Comparison of ENCODE assay signal across 14 cellular contexts in genomic region chr5:142863856-142864255, GRCh38.
DNase-seq lines count a peak whose midpoint lies in the region; ATAC-seq and TF ChIP-seq lines count a peak whose summit lies in the region.
"Had no signal": no experiment of that assay in that cellular context is flagged by ENCODE, and none has a peak within 500 bp of the region (broad histone marks: within the 10 kb centered on the region; RNA-seq: fewer than 3 reads in every experiment).

No MANE protein-coding gene starts in this region.

- no peak for TF ChIP-seq EP300 in stomach (IDR thresholded peaks at IDR 0.05)
- no peak for TF ChIP-seq EP300 in SK-N-SH (IDR thresholded peaks at IDR 0.05; ENCODE audit: borderline replicate concordance in 1 of 2, low read depth in 1 of 2, low read length in 1 of 2)
- no peak for TF ChIP-seq EP300 in upper lobe of left lung (IDR thresholded peaks at IDR 0.05)

- ATAC-seq in heart right ventricle, result no peak
- ATAC-seq in Right ventricle myocardium superior (ENCODE audit: poor library complexity), result no peak
- ATAC-seq in upper lobe of left lung (ENCODE audit: low FRiP score in 2 of 2), result no peak
- ATAC-seq: activated T-helper 17 cell treated with anti-CD3 and anti-CD28 coated beads, Interleukin-2, amount 50 U/mL, for 72 hours had no signal

- CTCF ChIA-PET in SK-N-SH (lab: Yijun Ruan, JAX), result interaction anchor here (0.6 to 3.4 kb wide), 13 partner anchors 8 to 1827 kb away, joined by 3 to 24 read pairs (median 10); partner anchors contain the start of gene ARHGAP26

- WGBS in heart right ventricle, 2 donors, result 66 to 74% methylated on average over 5 of the region's 5 CpGs
- WGBS in hepatocyte (ENCODE audit: low lambda C conversion rate, missing lambda C conversion rate), result 35% methylated on average over 5 of the region's 5 CpGs
- 47 to 66% (median 62%) methylated on average over 5 of the region's 5 CpGs for WGBS in stomach, 5 donors
- 84% methylated on average over 5 of the region's 5 CpGs for WGBS in SK-N-SH (ENCODE audit: low lambda C conversion rate)
- 74 to 80% methylated on average over 5 of the region's 5 CpGs for WGBS in upper lobe of left lung, 2 donors

- peaks cover 15 to 97% (median 77%) of the 10 kb centered on the region in 9 donors for H3K4me1 ChIP-seq in heart right ventricle
- peaks cover 38% of the 10 kb centered on the region for H3K4me1 ChIP-seq in hepatocyte (ENCODE audit: insufficient read depth)
- peaks cover 36 to 98% (median 62%) of the 10 kb centered on the region in 4 donors for H3K4me1 ChIP-seq in stomach
- H3K4me1 ChIP-seq in SK-N-SH (ENCODE audit: control insufficient read depth in 1 of 2, insufficient read depth in 2 of 2, low read depth in 1 of 2, low read length in 1 of 2), result peaks cover 6 to 65% of the 10 kb centered on the region in 2 experiments; a peak in 2 of 4 replicates
- H3K4me1 ChIP-seq in upper lobe of left lung, result peaks cover 24 to 49% (median 32%) of the 10 kb centered on the region in 4 donors

- intact Hi-C loops in heart right ventricle (cut with DNase I) (loop anchor here in 2 of 10 donors (5.0 to 10.0 kb wide), 2 partner anchors 37 to 49 kb away; no protein-coding TSS in a partner anchor), Right ventricle myocardium superior (cut with DNase I) (no loop called here), stomach (cut with DNase I; ENCODE audit: low total_unique reads) (no loop called here)

- H3K27ac ChIP-seq in heart right ventricle (peak overlapping the region in 7 of 10 donors; percentile 11 to 77 (median 24)), hepatocyte (peak overlapping the region; percentile 80), stomach (peak overlapping the region in 4 of 5 donors; percentile 36 to 76 (median 72)), SK-N-SH (ENCODE audit: low read depth in 2 of 2, low read length in 1 of 2) (peak overlapping the region in 1 of 2 experiments; percentile 71; a peak in 2 of 4 replicates), upper lobe of left lung (no peak overlapping the region)
- H3K27ac ChIP-seq: dorsolateral prefrontal cortex had no signal

- H3K9me3 ChIP-seq in heart right ventricle (no peaks in the 10 kb centered on the region), hepatocyte (ENCODE audit: low read depth) (no peaks in the 10 kb centered on the region), stomach (no peaks in the 10 kb centered on the region), SK-N-SH (no peaks in the 10 kb centered on the region), upper lobe of left lung (no peaks in the 10 kb centered on the region)

- H3K4me3 ChIP-seq in heart right ventricle (no peak overlapping the region), hepatocyte (no peak overlapping the region), stomach (no peak overlapping the region), SK-N-SH (ENCODE audit: low read depth in 2 of 2, low read length in 1 of 2) (no peak overlapping the region), upper lobe of left lung (no peak overlapping the region)
- H3K4me3 ChIP-seq: dorsolateral prefrontal cortex had no signal

- H3K36me3 ChIP-seq in heart right ventricle, result no peaks in the 10 kb centered on the region
- no peaks in the 10 kb centered on the region for H3K36me3 ChIP-seq in hepatocyte (replicated peaks; ENCODE audit: insufficient read depth, low read depth)
- H3K36me3 ChIP-seq in stomach, result no peaks in the 10 kb centered on the region
- no peaks in the 10 kb centered on the region for H3K36me3 ChIP-seq in SK-N-SH (replicated peaks in 1 of 2; ENCODE audit: control insufficient read depth in 1 of 2, insufficient read depth in 2 of 2, low read length in 1 of 2)
- H3K36me3 ChIP-seq in upper lobe of left lung, result no peaks in the 10 kb centered on the region

- no peak overlapping the region for H3K9ac ChIP-seq in SK-N-SH

- H4K20me1 ChIP-seq in hepatocyte (ENCODE audit: insufficient read depth, poor library complexity, severe bottlenecking) (no peaks in the 10 kb centered on the region), SK-N-SH (ENCODE audit: insufficient read depth) (no peaks in the 10 kb centered on the region)

- peak overlapping the region; percentile 17 for H3K4me2 ChIP-seq in hepatocyte
- no peak overlapping the region for H3K4me2 ChIP-seq in SK-N-SH

- H3K79me2 ChIP-seq in hepatocyte (peaks cover 69% of the 10 kb centered on the region), SK-N-SH (ENCODE audit: insufficient read depth) (peaks cover 4% of the 10 kb centered on the region; the same call in 1 of the 2 replicates)

- POLR2A ChIA-PET in SK-N-SH (lab: Yijun Ruan, JAX), result no interaction called here

- TF ChIP-seq CTCF in heart right ventricle (IDR thresholded peaks at IDR 0.05), result no peak
- TF ChIP-seq CTCF in hepatocyte (IDR thresholded peaks at IDR 0.05; ENCODE audit: poor library complexity), result no peak
- TF ChIP-seq CTCF in stomach (IDR thresholded peaks at IDR 0.05), result no peak
- TF ChIP-seq CTCF in SK-N-SH (IDR thresholded peaks at IDR 0.05), result no peak
- no peak for TF ChIP-seq CTCF in upper lobe of left lung (IDR thresholded peaks at IDR 0.05)

- TF ChIP-seq RAD21 in SK-N-SH (IDR thresholded peaks at IDR 0.05; ENCODE audit: low read length), result no peak

- DNase-seq in heart right ventricle (no peak), Right ventricle myocardium superior (no peak), OCI-M1 (lab: John Stamatoyannopoulos, UW) (peak; percentile 64), hepatocyte (ENCODE audit: low spot score) (peak; percentile 26), stomach (no peak), SK-N-SH (no peak), upper lobe of left lung (no peak), inferior parietal cortex (ENCODE audit: extremely low spot score) (no peak)
- DNase-seq: activated CD4-positive, alpha-beta T cell treated with anti-CD3 and anti-CD28 coated beads for 48 hours; dorsolateral prefrontal cortex; IMR-90; NCI-H2171 treated with DMSO at 0.1 percent for 48 hours; T-helper 9 cell had no signal

- no peaks in the 10 kb centered on the region for H3F3A ChIP-seq in SK-N-SH (replicated peaks; ENCODE audit: insufficient read depth)

- no peak overlapping the region for H2AFZ ChIP-seq in hepatocyte
- H2AFZ ChIP-seq in SK-N-SH (ENCODE audit: low read depth), result no peak overlapping the region

- no peaks in the 10 kb centered on the region for H3K9me2 ChIP-seq in hepatocyte (replicated peaks; ENCODE audit: insufficient read depth)
- H3K9me2 ChIP-seq in SK-N-SH, result no peaks in the 10 kb centered on the region

- no peak for TF ChIP-seq POLR2A in stomach (IDR thresholded peaks at IDR 0.05)
- TF ChIP-seq POLR2A in upper lobe of left lung (IDR thresholded peaks at IDR 0.05), result no peak

- H3K27me3 ChIP-seq in heart right ventricle, result no peaks in the 10 kb centered on the region
- no peaks in the 10 kb centered on the region for H3K27me3 ChIP-seq in hepatocyte
- H3K27me3 ChIP-seq in stomach, result no peaks in the 10 kb centered on the region
- H3K27me3 ChIP-seq in SK-N-SH (ENCODE audit: insufficient read depth), result no peaks in the 10 kb centered on the region
- H3K27me3 ChIP-seq in upper lobe of left lung, result no peaks in the 10 kb centered on the region
- H3K27me3 ChIP-seq: dorsolateral prefrontal cortex had no signal

TF ChIP-seq in SK-N-SH, 30 proteins besides CTCF, POLR2A, EP300 and RAD21:
- TF ChIP-seq MAX (IDR thresholded peaks at IDR 0.05; ENCODE audit: low read depth) (no peak), USF2 (IDR thresholded peaks at IDR 0.05; ENCODE audit: borderline replicate concordance, low read depth, low read length) (no peak), FOSL2 (IDR thresholded peaks at IDR 0.05; ENCODE audit: borderline replicate concordance, low read depth) (no peak), MXI1 (IDR thresholded peaks at IDR 0.05; ENCODE audit: low read depth, low read length) (no peak), IRF3 (IDR thresholded peaks at IDR 0.05; ENCODE audit: low read depth, low read length) (no peak), TCF12 (IDR thresholded peaks at IDR 0.05) (no peak), MEF2A (IDR thresholded peaks at IDR 0.05; ENCODE audit: borderline replicate concordance, low read depth) (no peak), JUND (IDR thresholded peaks at IDR 0.05) (no peak), TEAD4 (IDR thresholded peaks at IDR 0.05; ENCODE audit: borderline replicate concordance, insufficient read depth) (no peak), EZH2phosphoT487 (IDR thresholded peaks at IDR 0.05; ENCODE audit: borderline replicate concordance, low read depth) (no peak), RXRA (IDR thresholded peaks at IDR 0.05; ENCODE audit: borderline replicate concordance, low read depth) (no peak), SIN3A (IDR thresholded peaks at IDR 0.05; ENCODE audit: borderline replicate concordance, low read depth, low read length) (no peak)

Comparison
In these comparisons a context has a peak if more than half of its experiments do, and no peak if none do; other contexts are left out.
1. DNase-seq: peak in OCI-M1 (single experiment) and hepatocyte (single experiment); none in heart right ventricle (0 of 2), Right ventricle myocardium superior (single experiment), stomach (single experiment), SK-N-SH (single experiment), upper lobe of left lung (0 of 2) and inferior parietal cortex (single experiment).
2. H3K27ac ChIP-seq: peak in heart right ventricle (7 of 10), hepatocyte (single experiment) and stomach (4 of 5); none in upper lobe of left lung (0 of 4).